ENCODE assay signal across 10 cellular contexts in the genomic region with DNA sequence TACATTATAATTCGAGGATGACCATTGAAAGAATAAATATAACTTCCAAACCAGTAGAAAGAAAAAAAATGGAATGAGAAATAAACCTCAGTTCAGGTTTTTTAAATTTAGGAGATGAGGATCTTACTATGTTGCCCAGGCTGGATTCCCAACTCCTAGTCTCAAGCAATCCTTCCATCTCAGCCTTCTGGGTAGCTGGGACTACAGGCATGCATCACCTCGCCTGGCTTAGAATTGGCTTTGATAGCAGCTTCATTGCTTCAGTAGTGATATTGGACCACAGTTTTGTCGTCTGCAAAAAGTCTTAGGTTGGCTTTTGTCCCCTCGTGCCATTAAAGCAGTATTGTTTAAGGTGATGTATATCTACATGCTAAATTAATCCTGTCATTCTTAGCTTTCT. TPM values are rescaled to one million over a fixed set of nuclear protein-coding genes. Genes with fewer than 3 reads are reported as not detected.
DNase-seq lines count a peak whose midpoint lies in the region; ATAC-seq, FAIRE-seq and TF ChIP-seq lines count a peak whose summit lies in the region.
"Had no signal": no experiment of that assay in that cellular context is flagged by ENCODE, and none has a peak within 500 bp of the region (broad histone marks: within the 10 kb centered on the region; RNA-seq: fewer than 3 reads in every experiment).

No MANE protein-coding gene starts in this region.

- H2AK9ac ChIP-seq in IMR-90 (replicated peaks; ENCODE audit: low read depth, low read length, poor library complexity): peak overlapping the region; percentile 50

- H3K9me3 Mint-ChIP-seq in CD4-positive, alpha-beta memory T cell: peaks cover 0 to 10% (median 0%) of the 10 kb centered on the region in 8 donors
- H3K9me3 Mint-ChIP-seq in activated naive CD8-positive, alpha-beta T cell treated with anti-CD3 and anti-CD28 coated beads, Interleukin-2, amount 50 U/mL, for 24 hours: no peaks in the 10 kb centered on the region
- H3K9me3 Mint-ChIP-seq in naive B cell: peaks cover 0 to 5% (median 2%) of the 10 kb centered on the region in 7 donors

- peaks cover 26% of the 10 kb centered on the region for H3K4me1 ChIP-seq in CD4-positive, alpha-beta memory T cell (ENCODE audit: insufficient read depth, low read length)
- no peaks in the 10 kb centered on the region; the same call in none of the 2 replicates for H3K4me1 ChIP-seq in IMR-90 (ENCODE audit: control insufficient read depth, insufficient read depth, low read length)
- H3K4me1 ChIP-seq in tibial artery: peaks cover 0 to 44% (median 16%) of the 10 kb centered on the region in 4 donors

- no peak for TF ChIP-seq POLR2A in IMR-90 (IDR thresholded peaks at IDR 0.05; ENCODE audit: low read depth, low read length)
- TF ChIP-seq POLR2A in GM12892 (IDR thresholded peaks at IDR 0.05; ENCODE audit: low read depth, low read length): no peak

- H3K14ac ChIP-seq in IMR-90 (replicated peaks; ENCODE audit: low read depth, low read length): peak overlapping the region; percentile 17

- H3K36me3 Mint-ChIP-seq in CD4-positive, alpha-beta memory T cell: peaks cover 4 to 32% of the 10 kb centered on the region in 2 donors
- peaks cover 38% of the 10 kb centered on the region for H3K36me3 Mint-ChIP-seq in activated naive CD8-positive, alpha-beta T cell treated with anti-CD3 and anti-CD28 coated beads, Interleukin-2, amount 50 U/mL, for 24 hours (ENCODE audit: low read depth)
- peaks cover 0 to 9% of the 10 kb centered on the region in 2 donors for H3K36me3 Mint-ChIP-seq in naive B cell

- H4K20me1 ChIP-seq in IMR-90 (ENCODE audit: insufficient read depth, low read length): peaks cover 51% of the 10 kb centered on the region

- no peak overlapping the region for H3K9ac ChIP-seq in IMR-90 (ENCODE audit: low read depth, low read length)

- no peak overlapping the region for H2AFZ ChIP-seq in IMR-90 (replicated peaks; ENCODE audit: low read length, poor library complexity)

- no peak overlapping the region for H3K4ac ChIP-seq in IMR-90 (ENCODE audit: low read depth, low read length)

- dilution Hi-C loops in IMR-90 (cut with HindIII; ENCODE audit: low sequenced_read_pairs, unreplicated experiment): no loop called here

- peak overlapping the region; percentile 87; the same call in 1 of the 2 replicates for H3K4me2 ChIP-seq in IMR-90 (ENCODE audit: low read depth, low read length)

- no peak overlapping the region for H4K91ac ChIP-seq in IMR-90 (ENCODE audit: insufficient read depth, low read depth, low read length)

- no CpG with 5 or more reads among the region's 4 CpGs for WGBS in IMR-90 (ENCODE audit: extremely low coverage in 2 of 2, insufficient read length in 1 of 2), 2 experiments

- TF ChIP-seq RAD21 in IMR-90 (IDR thresholded peaks at IDR 0.05; ENCODE audit: low read length): no peak

- peak overlapping the region in 1 of 2 experiments; percentile 53; a peak in 1 of 4 replicates for H4K8ac ChIP-seq in IMR-90 (ENCODE audit: low read depth in 2 of 2, low read length in 2 of 2)

- POLR2A ChIA-PET in CD4-positive, alpha-beta memory T cell (lab: Charles Lee; ENCODE audit: partially characterized antibody): interaction anchor here (1.0 to 4.5 kb wide), 4 partner anchors 13 to 247 kb away, joined by 3 to 72 read pairs (median 4); partner anchors contain the start of genes GPBP1L1, MUTYH, TMEM69 and TOE1
- POLR2A ChIA-PET in IMR-90 (lab: Charles Lee; ENCODE audit: unreplicated experiment): no interaction called here

- ATAC-seq in IMR-90 (ENCODE audit: low read depth) (no peak), naive B cell (ENCODE audit: low read depth in 2 of 2) (no peak)
- ATAC-seq in activated naive CD8-positive, alpha-beta T cell treated with anti-CD3 and anti-CD28 coated beads, Interleukin-2, amount 50 U/mL, for 24 hours: no peak
- ATAC-seq: foreskin keratinocyte had no signal

- CTCF ChIA-PET in CD4-positive, alpha-beta memory T cell (lab: Charles Lee; ENCODE audit: partially characterized antibody): interaction anchor here (0.9 to 1.3 kb wide), 2 partner anchors 13 to 99 kb away, joined by 3 read pairs; partner anchors contain the start of gene GPBP1L1
- CTCF ChIA-PET in IMR-90 (lab: Yijun Ruan, JAX): interaction anchor here (0.6 kb wide), 2 partner anchors 166 to 227 kb away, joined by 3 read pairs; no protein-coding TSS in a partner anchor

- peak overlapping the region in 1 of 2 donors; percentile 99 for H3K4me3 ChIP-seq in CD4-positive, alpha-beta memory T cell (ENCODE audit: low read length in 2 of 2)
- H3K4me3 ChIP-seq in IMR-90 (ENCODE audit: insufficient read depth, low read depth, low read length): no peak overlapping the region
- H3K4me3 ChIP-seq in tibial artery: no peak overlapping the region

- H3K56ac ChIP-seq in IMR-90 (ENCODE audit: extremely low read depth, insufficient read depth, low read length): no peak overlapping the region

- no peak overlapping the region for H2AK5ac ChIP-seq in IMR-90 (ENCODE audit: low read depth, low read length)

- no peak overlapping the region for H2BK5ac ChIP-seq in IMR-90 (ENCODE audit: low read depth, low read length, poor library complexity, severe bottlenecking)

- H3K23ac ChIP-seq in IMR-90 (ENCODE audit: low read depth, low read length): peak overlapping the region; percentile 60; the same call in 1 of the 2 replicates

- no peak for DNase-seq in CD4-positive, alpha-beta memory T cell
- no peak for DNase-seq in IMR-90
- DNase-seq in activated naive CD8-positive, alpha-beta T cell treated with anti-CD3 and anti-CD28 coated beads, Interleukin-2, amount 50 U/mL, for 24 hours: no peak
- DNase-seq in naive B cell: no peak
- DNase-seq in NK-92 treated with Interleukin-12 subunit alpha and Interleukin-12 subunit beta, amount 100 ng/mL, for 24 hours (lab: John Stamatoyannopoulos, UW): no peak
- no peak for DNase-seq in GM12892 (ENCODE audit: insufficient read length)
- DNase-seq in tibial artery: no peak
- no peak for DNase-seq in 8988T
- DNase-seq: foreskin keratinocyte, NCI-H526 treated with DMSO at 0.1 percent for 48 hours had no signal

- in situ Hi-C loops in IMR-90 (cut with MboI; ENCODE audit: low sequenced_read_pairs): no loop called here

- no peaks in the 10 kb centered on the region for H3K9me3 ChIP-seq in CD4-positive, alpha-beta memory T cell (ENCODE audit: control insufficient read depth in 1 of 2, low read length in 2 of 2)
- no peaks in the 10 kb centered on the region for H3K9me3 ChIP-seq in IMR-90 (ENCODE audit: control insufficient read depth, insufficient read depth, low read length)
- H3K9me3 ChIP-seq in tibial artery: no peaks in the 10 kb centered on the region

- H4K5ac ChIP-seq in IMR-90 (ENCODE audit: low read depth, low read length): no peak overlapping the region

- intact Hi-C loops in CD4-positive, alpha-beta memory T cell (cut with micrococcal nuclease): loop anchor here (10.0 kb wide), 1 partner anchor 782 kb away; the partner anchor contains the start of genes BTBD19, DYNLT4 and PLK3
- intact Hi-C loops in IMR-90 (cut with micrococcal nuclease): loop anchor here (5.0 kb wide), 1 partner anchor 101 kb away; the partner anchor contains the start of genes GPBP1L1 and TMEM69
- intact Hi-C loops in tibial artery (cut with DNase I; ENCODE audit: low total_unique reads): no loop called here

- peaks cover 28 to 53% (median 40%) of the 10 kb centered on the region in 4 donors for H3K4me1 Mint-ChIP-seq in CD4-positive, alpha-beta memory T cell
- peaks cover 42% of the 10 kb centered on the region for H3K4me1 Mint-ChIP-seq in activated naive CD8-positive, alpha-beta T cell treated with anti-CD3 and anti-CD28 coated beads, Interleukin-2, amount 50 U/mL, for 24 hours
- H3K4me1 Mint-ChIP-seq in naive B cell: peaks cover 27 to 64% (median 49%) of the 10 kb centered on the region in 3 donors

- H2BK15ac ChIP-seq in IMR-90 (ENCODE audit: low read depth, low read length): no peak overlapping the region

- H2BK120ac ChIP-seq in IMR-90 (ENCODE audit: low read depth, low read length): no peak overlapping the region

- H3K79me1 ChIP-seq in IMR-90 (ENCODE audit: low read depth in 1 of 2, low read length in 2 of 2): peaks cover 7 to 36% of the 10 kb centered on the region in 2 experiments; a peak in 3 of 4 replicates

- FAIRE-seq in GM12892 (lab: Jason Lieb, UNC): no peak

- peak overlapping the region; percentile 93 to 98 (median 95) for H3K27ac Mint-ChIP-seq in CD4-positive, alpha-beta memory T cell
- peak overlapping the region; percentile 88 for H3K27ac Mint-ChIP-seq in activated naive CD8-positive, alpha-beta T cell treated with anti-CD3 and anti-CD28 coated beads, Interleukin-2, amount 50 U/mL, for 24 hours
- peak overlapping the region; percentile 94 to 98 (median 97) for H3K27ac Mint-ChIP-seq in naive B cell

- no peaks in the 10 kb centered on the region for H3K27me3 ChIP-seq in CD4-positive, alpha-beta memory T cell (ENCODE audit: insufficient read depth, low read length)
- no peaks in the 10 kb centered on the region for H3K27me3 ChIP-seq in IMR-90 (ENCODE audit: control insufficient read depth, insufficient read depth, low read length)
- no peaks in the 10 kb centered on the region for H3K27me3 ChIP-seq in tibial artery
- H3K27me3 ChIP-seq: foreskin keratinocyte had no signal

- TSS peak; percentile 8 for BruUV-seq in IMR-90 (replicated peaks; lab: Mats Ljungman, UMichigan)

- no peaks in the 10 kb centered on the region for H3K27me3 Mint-ChIP-seq in CD4-positive, alpha-beta memory T cell
- no peaks in the 10 kb centered on the region for H3K27me3 Mint-ChIP-seq in activated naive CD8-positive, alpha-beta T cell treated with anti-CD3 and anti-CD28 coated beads, Interleukin-2, amount 50 U/mL, for 24 hours
- no peaks in the 10 kb centered on the region for H3K27me3 Mint-ChIP-seq in naive B cell

- no peak overlapping the region for H2BK20ac ChIP-seq in IMR-90 (ENCODE audit: low read depth, low read length)

- H3K27ac ChIP-seq in CD4-positive, alpha-beta memory T cell (ENCODE audit: low read depth, low read length): peak overlapping the region; percentile 88
- H3K27ac ChIP-seq in IMR-90 (ENCODE audit: insufficient read depth, low read length) (no peak overlapping the region), tibial artery (no peak overlapping the region)
- H3K27ac ChIP-seq: foreskin keratinocyte had no signal

- peaks cover 5% of the 10 kb centered on the region for H3K36me3 ChIP-seq in CD4-positive, alpha-beta memory T cell (ENCODE audit: insufficient read depth, low read length)
- H3K36me3 ChIP-seq in IMR-90 (ENCODE audit: control insufficient read depth, insufficient read depth, low read length): peaks cover 4% of the 10 kb centered on the region
- peaks cover under 1 to 7% (median 5%) of the 10 kb centered on the region in 3 donors for H3K36me3 ChIP-seq in tibial artery

- H3K9me1 ChIP-seq in IMR-90 (ENCODE audit: insufficient read depth, low read length): no peaks in the 10 kb centered on the region; the same call in 1 of the 2 replicates

- no peak overlapping the region for H3K18ac ChIP-seq in IMR-90 (ENCODE audit: low read depth, low read length)

- TF ChIP-seq CTCF in IMR-90 (conservative IDR thresholded peaks at IDR 0.05; ENCODE audit: low read depth, low read length): no peak
- no peak for TF ChIP-seq CTCF in tibial artery (IDR thresholded peaks at IDR 0.05)

- peak overlapping the region; percentile 93 to 100 (median 100) for H3K4me3 Mint-ChIP-seq in CD4-positive, alpha-beta memory T cell
- H3K4me3 Mint-ChIP-seq in activated naive CD8-positive, alpha-beta T cell treated with anti-CD3 and anti-CD28 coated beads, Interleukin-2, amount 50 U/mL, for 24 hours: peak overlapping the region; percentile 99
- peak overlapping the region in 6 of 8 donors; percentile 94 to 100 (median 99) for H3K4me3 Mint-ChIP-seq in naive B cell

RNA-seq across cellular contexts. Expression of gene NASP, which starts 2.9 kb away (rescaled TPM):
- total RNA-seq in CD4-positive, alpha-beta memory T cell: 10 to 100 TPM; 93.7 to 93.9 TPM
- 10 to 100 TPM; 57.1 to 87.1 TPM for polyA plus RNA-seq in CD4-positive, alpha-beta memory T cell
- total RNA-seq in IMR-90 (2012; rRNA removed): 56.6 and 85.0 TPM in 2 replicates
- polyA plus RNA-seq in IMR-90 (2012; rRNA removed) (98.2 and 124 TPM in 2 replicates), naive B cell (ENCODE audit: low read depth in 6 of 6) (100 to 1,000 TPM in 4 of 6 donors, 10 to 100 TPM in 2; 90.5 to 140 (median 114) TPM)
- polyA plus RNA-seq in IMR-90 (2012; cell fraction: cytosol; rRNA removed): 38.2 and 66.5 TPM in 2 replicates
- 47.5 and 89.7 TPM in 2 replicates for polyA plus RNA-seq in IMR-90 (2012; cell fraction: nucleus; rRNA removed; ENCODE audit: low replicate concordance)
- polyA plus RNA-seq in GM12892 (2012; ENCODE audit: missing spikeins): 184 TPM

RNA-seq across cellular contexts. Expression of gene AKR1A1, which starts 36.1 kb away (rescaled TPM):
- 10 to 100 TPM; 84.3 to 89.8 TPM for total RNA-seq in CD4-positive, alpha-beta memory T cell
- polyA plus RNA-seq in CD4-positive, alpha-beta memory T cell: 100 to 1,000 TPM in 1 of 2 donors, 10 to 100 TPM in 1; 94.6 to 124 TPM
- 122 and 151 TPM in 2 replicates for total RNA-seq in IMR-90 (2012; rRNA removed)
- 141 and 144 TPM in 2 replicates for polyA plus RNA-seq in IMR-90 (2012; rRNA removed)
- polyA plus RNA-seq in IMR-90 (2012; cell fraction: cytosol; rRNA removed): 162 and 164 TPM in 2 replicates
- 137 and 158 TPM in 2 replicates for polyA plus RNA-seq in IMR-90 (2012; cell fraction: nucleus; rRNA removed; ENCODE audit: low replicate concordance)
- 100 to 1,000 TPM; 123 to 249 (median 130) TPM for polyA plus RNA-seq in naive B cell (ENCODE audit: low read depth in 6 of 6)
- 246 TPM for polyA plus RNA-seq in GM12892 (2012; ENCODE audit: missing spikeins)

RNA-seq across cellular contexts. Expression of gene CCDC17, which starts 37.1 kb away (rescaled TPM):
- 1 to 10 TPM; 7.6 to 8.3 TPM for total RNA-seq in CD4-positive, alpha-beta memory T cell
- under 1 TPM in 1 of 2 donors, not detected in 1; 0.25 TPM for polyA plus RNA-seq in CD4-positive, alpha-beta memory T cell
- 0.18 and 0.56 TPM in 2 replicates for total RNA-seq in IMR-90 (2012; rRNA removed)
- 0.26 and 0.30 TPM in 2 replicates for polyA plus RNA-seq in IMR-90 (2012; rRNA removed)
- 0.09 and 0.26 TPM in 2 replicates for polyA plus RNA-seq in IMR-90 (2012; cell fraction: cytosol; rRNA removed)
- polyA plus RNA-seq in IMR-90 (2012; cell fraction: nucleus; rRNA removed; ENCODE audit: low replicate concordance): 2.4 and 3.6 TPM in 2 replicates
- under 1 TPM in 3 of 6 donors, not detected in 3; 0.08 to 0.57 (median 0.11) TPM for polyA plus RNA-seq in naive B cell (ENCODE audit: low read depth in 6 of 6)
- 0.91 TPM for polyA plus RNA-seq in GM12892 (2012; ENCODE audit: missing spikeins)
